1 cellular context compared by ENCODE assay signal in genomic region chr4:119207051-119207450, GRCh38.
TF ChIP-seq lines count a peak whose summit lies in the region.

No MANE protein-coding gene starts in this region.

TF ChIP-seq in HepG2, 621 proteins besides CTCF, POLR2A, EP300 and RAD21 (continued from another document):
- TF ChIP-seq, protein P1, sequence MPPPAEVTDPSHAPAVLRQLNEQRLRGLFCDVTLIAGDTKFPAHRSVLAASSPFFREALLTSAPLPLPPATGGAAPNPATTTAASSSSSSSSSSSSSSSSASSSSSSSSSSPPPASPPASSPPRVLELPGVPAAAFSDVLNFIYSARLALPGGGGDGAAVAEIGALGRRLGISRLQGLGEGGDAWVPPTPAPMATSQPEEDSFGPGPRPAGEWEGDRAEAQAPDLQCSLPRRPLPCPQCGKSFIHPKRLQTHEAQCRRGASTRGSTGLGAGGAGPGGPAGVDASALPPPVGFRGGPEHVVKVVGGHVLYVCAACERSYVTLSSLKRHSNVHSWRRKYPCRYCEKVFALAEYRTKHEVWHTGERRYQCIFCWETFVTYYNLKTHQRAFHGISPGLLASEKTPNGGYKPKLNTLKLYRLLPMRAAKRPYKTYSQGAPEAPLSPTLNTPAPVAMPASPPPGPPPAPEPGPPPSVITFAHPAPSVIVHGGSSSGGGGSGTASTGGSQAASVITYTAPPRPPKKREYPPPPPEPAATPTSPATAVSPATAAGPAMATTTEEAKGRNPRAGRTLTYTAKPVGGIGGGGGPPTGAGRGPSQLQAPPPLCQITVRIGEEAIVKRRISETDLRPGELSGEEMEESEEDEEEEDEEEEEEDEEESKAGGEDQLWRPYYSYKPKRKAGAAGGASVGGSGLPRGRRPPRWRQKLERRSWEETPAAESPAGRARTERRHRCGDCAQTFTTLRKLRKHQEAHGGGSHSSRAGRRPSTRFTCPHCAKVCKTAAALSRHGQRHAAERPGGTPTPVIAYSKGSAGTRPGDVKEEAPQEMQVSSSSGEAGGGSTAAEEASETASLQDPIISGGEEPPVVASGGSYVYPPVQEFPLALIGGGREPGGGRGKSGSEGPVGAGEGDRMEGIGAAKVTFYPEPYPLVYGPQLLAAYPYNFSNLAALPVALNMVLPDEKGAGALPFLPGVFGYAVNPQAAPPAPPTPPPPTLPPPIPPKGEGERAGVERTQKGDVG (CRISPR knock-in tag; IDR thresholded peaks at IDR 0.05; ENCODE audit: borderline replicate concordance): no peak
- TF ChIP-seq KLF15 (CRISPR knock-in tag; IDR thresholded peaks at IDR 0.05; ENCODE audit: borderline replicate concordance): no peak
- no peak for TF ChIP-seq ZNF629 (CRISPR knock-in tag; conservative IDR thresholded peaks at IDR 0.05)
- no peak for TF ChIP-seq DRAP1 (CRISPR knock-in tag; IDR thresholded peaks at IDR 0.05)
- TF ChIP-seq ZNF7 (CRISPR knock-in tag; IDR thresholded peaks at IDR 0.05): no peak
- TF ChIP-seq, protein P2, sequence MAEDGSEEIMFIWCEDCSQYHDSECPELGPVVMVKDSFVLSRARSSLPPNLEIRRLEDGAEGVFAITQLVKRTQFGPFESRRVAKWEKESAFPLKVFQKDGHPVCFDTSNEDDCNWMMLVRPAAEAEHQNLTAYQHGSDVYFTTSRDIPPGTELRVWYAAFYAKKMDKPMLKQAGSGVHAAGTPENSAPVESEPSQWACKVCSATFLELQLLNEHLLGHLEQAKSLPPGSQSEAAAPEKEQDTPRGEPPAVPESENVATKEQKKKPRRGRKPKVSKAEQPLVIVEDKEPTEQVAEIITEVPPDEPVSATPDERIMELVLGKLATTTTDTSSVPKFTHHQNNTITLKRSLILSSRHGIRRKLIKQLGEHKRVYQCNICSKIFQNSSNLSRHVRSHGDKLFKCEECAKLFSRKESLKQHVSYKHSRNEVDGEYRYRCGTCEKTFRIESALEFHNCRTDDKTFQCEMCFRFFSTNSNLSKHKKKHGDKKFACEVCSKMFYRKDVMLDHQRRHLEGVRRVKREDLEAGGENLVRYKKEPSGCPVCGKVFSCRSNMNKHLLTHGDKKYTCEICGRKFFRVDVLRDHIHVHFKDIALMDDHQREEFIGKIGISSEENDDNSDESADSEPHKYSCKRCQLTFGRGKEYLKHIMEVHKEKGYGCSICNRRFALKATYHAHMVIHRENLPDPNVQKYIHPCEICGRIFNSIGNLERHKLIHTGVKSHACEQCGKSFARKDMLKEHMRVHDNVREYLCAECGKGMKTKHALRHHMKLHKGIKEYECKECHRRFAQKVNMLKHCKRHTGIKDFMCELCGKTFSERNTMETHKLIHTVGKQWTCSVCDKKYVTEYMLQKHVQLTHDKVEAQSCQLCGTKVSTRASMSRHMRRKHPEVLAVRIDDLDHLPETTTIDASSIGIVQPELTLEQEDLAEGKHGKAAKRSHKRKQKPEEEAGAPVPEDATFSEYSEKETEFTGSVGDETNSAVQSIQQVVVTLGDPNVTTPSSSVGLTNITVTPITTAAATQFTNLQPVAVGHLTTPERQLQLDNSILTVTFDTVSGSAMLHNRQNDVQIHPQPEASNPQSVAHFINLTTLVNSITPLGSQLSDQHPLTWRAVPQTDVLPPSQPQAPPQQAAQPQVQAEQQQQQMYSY (CRISPR knock-in tag; IDR thresholded peaks at IDR 0.05): no peak
- TF ChIP-seq HCFC1 (IDR thresholded peaks at IDR 0.05; ENCODE audit: low read depth, low read length): no peak
- no peak for TF ChIP-seq ZNF816 (CRISPR knock-in tag; IDR thresholded peaks at IDR 0.05; ENCODE audit: borderline replicate concordance)
- TF ChIP-seq GTF2F1 (IDR thresholded peaks at IDR 0.05; ENCODE audit: low read length): no peak
- no peak for TF ChIP-seq BRF2 (CRISPR knock-in tag; IDR thresholded peaks at IDR 0.05)
- no peak for TF ChIP-seq CBFB (CRISPR knock-in tag; IDR thresholded peaks at IDR 0.05)
- no peak for TF ChIP-seq BORCS8-MEF2B (CRISPR knock-in tag; IDR thresholded peaks at IDR 0.05)
- TF ChIP-seq NKX3-1 (CRISPR knock-in tag; IDR thresholded peaks at IDR 0.05): no peak
